ENCODE assay signal across 14 cellular contexts in the genomic region with DNA sequence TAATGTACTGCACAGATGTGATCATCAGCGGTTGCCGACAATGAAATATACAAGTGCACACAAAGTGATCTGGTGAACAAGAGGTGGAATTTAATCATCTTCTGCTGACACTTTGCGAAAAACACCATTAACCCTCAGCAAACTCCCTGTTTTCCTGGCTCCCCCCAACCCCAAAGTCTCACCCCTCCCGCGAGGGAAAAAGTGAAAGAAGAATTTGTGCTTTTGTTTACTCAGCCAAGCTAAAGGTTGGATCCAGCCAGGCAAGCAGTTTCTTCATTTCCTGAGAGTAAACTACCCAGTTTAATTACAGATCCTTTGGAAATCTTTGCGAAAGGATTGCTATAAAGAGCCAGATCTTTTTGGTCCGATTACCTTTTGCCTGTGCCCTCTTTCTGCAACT. TPM values are rescaled to one million over a fixed set of nuclear protein-coding genes. Genes with fewer than 3 reads are reported as not detected.
DNase-seq lines count a peak whose midpoint lies in the region; ATAC-seq and TF ChIP-seq lines count a peak whose summit lies in the region.
"Had no signal": no experiment of that assay in that cellular context is flagged by ENCODE, and none has a peak within 500 bp of the region (broad histone marks: within the 10 kb centered on the region; RNA-seq: fewer than 3 reads in every experiment).

No MANE protein-coding gene starts in this region.

- H4K91ac ChIP-seq in IMR-90 (ENCODE audit: insufficient read depth, low read depth, low read length) = no peak overlapping the region

- peak overlapping the region; percentile 88 for H3K4me2 ChIP-seq in IMR-90 (ENCODE audit: low read depth, low read length)

- in situ Hi-C loops in IMR-90 (cut with MboI; ENCODE audit: low sequenced_read_pairs) (no loop called here), brain microvascular endothelial cell (cut with HindIII; ENCODE audit: low pct_ligation_motif_present, low sequenced_read_pairs) (no loop called here)

- peaks cover 26% of the 10 kb centered on the region for H3K27me3 ChIP-seq in IMR-90 (ENCODE audit: control insufficient read depth, insufficient read depth, low read length)
- H3K27me3 ChIP-seq in endodermal cell (ENCODE audit: control insufficient read depth, insufficient read depth, low read length, poor library complexity, severe bottlenecking) = peaks cover 70% of the 10 kb centered on the region
- H3K27me3 ChIP-seq in ovary = no peaks in the 10 kb centered on the region
- peaks cover 20% of the 10 kb centered on the region for H3K27me3 ChIP-seq in brain microvascular endothelial cell (replicated peaks)

- H3K9ac ChIP-seq in IMR-90 (ENCODE audit: low read depth, low read length) = no peak overlapping the region
- no peak overlapping the region for H3K9ac ChIP-seq in endodermal cell (ENCODE audit: extremely low read depth, low read length, poor library complexity, severe bottlenecking)

- no peaks in the 10 kb centered on the region; the same call in 1 of the 2 replicates for H3K9me1 ChIP-seq in IMR-90 (ENCODE audit: insufficient read depth, low read length)

- intact Hi-C loops in IMR-90 (cut with micrococcal nuclease) = loop anchor here (5.0 kb wide), 2 partner anchors 242 to 627 kb away; no protein-coding TSS in a partner anchor
- intact Hi-C loops in ovary (cut with DNase I) = no loop called here

- H3K4me3 Mint-ChIP-seq in endodermal cell = peak overlapping the region; percentile 32
- H3K4me3 Mint-ChIP-seq: activated naive CD4-positive, alpha-beta T cell treated with anti-CD3 and anti-CD28 coated beads for 36 hours; mesothelial cell of epicardium had no signal

- TF ChIP-seq POLR2A in IMR-90 (IDR thresholded peaks at IDR 0.05; ENCODE audit: low read depth, low read length) (no peak), ovary (IDR thresholded peaks at IDR 0.05) (no peak)

- no peaks in the 10 kb centered on the region for H3K9me3 Mint-ChIP-seq in endodermal cell
- H3K9me3 Mint-ChIP-seq: activated naive CD4-positive, alpha-beta T cell treated with anti-CD3 and anti-CD28 coated beads for 36 hours; mesothelial cell of epicardium had no signal

- no peak overlapping the region for H2AK5ac ChIP-seq in IMR-90 (ENCODE audit: low read depth, low read length)

- H3K4me1 ChIP-seq in IMR-90 (ENCODE audit: control insufficient read depth, insufficient read depth, low read length) (peaks cover 2% of the 10 kb centered on the region; the same call in 1 of the 2 replicates), endodermal cell (ENCODE audit: control insufficient read depth, insufficient read depth, low read length) (peaks cover 5% of the 10 kb centered on the region), ovary (ENCODE audit: insufficient read depth) (no peaks in the 10 kb centered on the region)
- H3K4me1 ChIP-seq: Caco-2 had no signal

- no peak overlapping the region for H3K23ac ChIP-seq in IMR-90 (ENCODE audit: low read depth, low read length)

- H4K5ac ChIP-seq in IMR-90 (ENCODE audit: low read depth, low read length) = no peak overlapping the region

- ATAC-seq in IMR-90 (ENCODE audit: low read depth) (no peak), GM18517 (IDR thresholded peaks at IDR 0.05; ENCODE audit: unreplicated experiment) (no peak)
- ATAC-seq: HCT116 had no signal

- CTCF ChIA-PET in IMR-90 (lab: Yijun Ruan, JAX) = no interaction called here

- H3K27ac ChIP-seq in IMR-90 (ENCODE audit: insufficient read depth, low read length) = no peak overlapping the region
- no peak overlapping the region for H3K27ac ChIP-seq in endodermal cell (ENCODE audit: low read depth, low read length)
- no peak overlapping the region for H3K27ac ChIP-seq in ovary
- H3K27ac ChIP-seq in brain microvascular endothelial cell = no peak overlapping the region
- H3K27ac ChIP-seq: epithelial cell of prostate had no signal

- H2BK5ac ChIP-seq in IMR-90 (ENCODE audit: low read depth, low read length, poor library complexity, severe bottlenecking) = no peak overlapping the region

- H3K4me3 ChIP-seq in IMR-90 (ENCODE audit: insufficient read depth, low read depth, low read length) (peak overlapping the region; percentile 37), endodermal cell (ENCODE audit: low read length) (no peak overlapping the region), ovary (peak overlapping the region; percentile 23), brain microvascular endothelial cell (ENCODE audit: low read depth, low read length) (no peak overlapping the region)

- H4K20me1 ChIP-seq in IMR-90 (ENCODE audit: insufficient read depth, low read length) = no peaks in the 10 kb centered on the region

- no peaks in the 10 kb centered on the region for H3K36me3 ChIP-seq in IMR-90 (ENCODE audit: control insufficient read depth, insufficient read depth, low read length)
- no peaks in the 10 kb centered on the region for H3K36me3 ChIP-seq in endodermal cell (ENCODE audit: control insufficient read depth, insufficient read depth, low read length)
- H3K36me3 ChIP-seq in ovary = no peaks in the 10 kb centered on the region
- H3K36me3 ChIP-seq in brain microvascular endothelial cell (replicated peaks) = no peaks in the 10 kb centered on the region

- H3K27ac Mint-ChIP-seq in endodermal cell = no peak overlapping the region
- H3K27ac Mint-ChIP-seq: activated naive CD4-positive, alpha-beta T cell treated with anti-CD3 and anti-CD28 coated beads for 36 hours; mesothelial cell of epicardium had no signal

- H3K14ac ChIP-seq in IMR-90 (replicated peaks; ENCODE audit: low read depth, low read length) = no peak overlapping the region

- H3K27me3 Mint-ChIP-seq in endodermal cell (ENCODE audit: insufficient read depth) = peaks cover 72% of the 10 kb centered on the region

- DNase-seq in COR-L47 (lab: John Stamatoyannopoulos, UW) (peak; percentile 37), IMR-90 (no peak), endodermal cell (no peak), ovary (no peak), brain microvascular endothelial cell (no peak), NCI-H510A (lab: John Stamatoyannopoulos, UW) (no peak), globus pallidus (ENCODE audit: low spot score) (no peak)
- DNase-seq: activated naive CD4-positive, alpha-beta T cell treated with anti-CD3 and anti-CD28 coated beads for 36 hours; Caco-2; NCI-H774 had no signal

- no peak overlapping the region for H2BK120ac ChIP-seq in IMR-90 (ENCODE audit: low read depth, low read length)

- peaks cover 69% of the 10 kb centered on the region for H3K4me1 Mint-ChIP-seq in endodermal cell

- no peak overlapping the region for H3K4ac ChIP-seq in IMR-90 (ENCODE audit: low read depth, low read length)

- dilution Hi-C loops in IMR-90 (cut with HindIII; ENCODE audit: low sequenced_read_pairs, unreplicated experiment) = no loop called here

- H2AK9ac ChIP-seq in IMR-90 (replicated peaks; ENCODE audit: low read depth, low read length, poor library complexity) = no peak overlapping the region

- POLR2A ChIA-PET in IMR-90 (lab: Charles Lee; ENCODE audit: unreplicated experiment) = no interaction called here

- no peaks in the 10 kb centered on the region for H3K9me3 ChIP-seq in IMR-90 (ENCODE audit: control insufficient read depth, insufficient read depth, low read length)
- no peaks in the 10 kb centered on the region for H3K9me3 ChIP-seq in endodermal cell (ENCODE audit: control insufficient read depth, low read length)
- H3K9me3 ChIP-seq in ovary = no peaks in the 10 kb centered on the region
- H3K9me3 ChIP-seq: Caco-2 had no signal

- no peak for TF ChIP-seq RAD21 in IMR-90 (IDR thresholded peaks at IDR 0.05; ENCODE audit: low read length)

- no peak overlapping the region for H3K56ac ChIP-seq in IMR-90 (ENCODE audit: extremely low read depth, insufficient read depth, low read length)

- H3K79me1 ChIP-seq in IMR-90 (ENCODE audit: low read depth in 1 of 2, low read length in 2 of 2) = no peaks in the 10 kb centered on the region

- WGBS in IMR-90 (ENCODE audit: extremely low coverage in 2 of 2, insufficient read length in 1 of 2), 2 experiments = no CpG with 5 or more reads among the region's 7 CpGs
- 43 to 57% methylated on average over 6 to 7 of the region's 7 CpGs for WGBS in endodermal cell (ENCODE audit: insufficient coverage in 1 of 2, insufficient read length in 1 of 2), 2 experiments
- 43 to 47% (median 46%) methylated on average over 7 of the region's 7 CpGs for WGBS in ovary, 3 donors

- H3K18ac ChIP-seq in IMR-90 (ENCODE audit: low read depth, low read length) = no peak overlapping the region

- no peak for TF ChIP-seq EP300 in ovary (IDR thresholded peaks at IDR 0.05)

- H3K36me3 Mint-ChIP-seq in endodermal cell (ENCODE audit: low read depth) = no peaks in the 10 kb centered on the region
- H3K36me3 Mint-ChIP-seq: mesothelial cell of epicardium had no signal

- TF ChIP-seq CTCF in IMR-90 (conservative IDR thresholded peaks at IDR 0.05; ENCODE audit: low read depth, low read length) (no peak), endodermal cell (conservative IDR thresholded peaks at IDR 0.05) (no peak), ovary (IDR thresholded peaks at IDR 0.05) (no peak), brain microvascular endothelial cell (IDR thresholded peaks at IDR 0.05; ENCODE audit: low read depth, low read length, missing control alignments) (no peak)

- H4K8ac ChIP-seq in IMR-90 (ENCODE audit: low read depth in 2 of 2, low read length in 2 of 2) = no peak overlapping the region

- H2BK20ac ChIP-seq in IMR-90 (ENCODE audit: low read depth, low read length) = no peak overlapping the region

- H2AFZ ChIP-seq in IMR-90 (replicated peaks; ENCODE audit: low read length, poor library complexity) = peak overlapping the region; percentile 67

- BruUV-seq in IMR-90 (replicated peaks; lab: Mats Ljungman, UMichigan) = no TSS peak

- no peak overlapping the region for H2BK15ac ChIP-seq in IMR-90 (ENCODE audit: low read depth, low read length)

TF ChIP-seq in IMR-90, 13 proteins besides CTCF, POLR2A, EP300 and RAD21:
- no peak for TF ChIP-seq MAFK (IDR thresholded peaks at IDR 0.05; ENCODE audit: low read depth, low read length)
- no peak for TF ChIP-seq FOS (IDR thresholded peaks at IDR 0.05; ENCODE audit: low read depth, low read length)
- TF ChIP-seq NFE2L2 (IDR thresholded peaks at IDR 0.05; ENCODE audit: low read depth, low read length) = no peak
- no peak for TF ChIP-seq CHD1 (IDR thresholded peaks at IDR 0.05; ENCODE audit: low read depth, low read length)
- TF ChIP-seq RFX5 (IDR thresholded peaks at IDR 0.05; ENCODE audit: low read depth, low read length) = no peak
- TF ChIP-seq CEBPB (IDR thresholded peaks at IDR 0.05; ENCODE audit: low read depth, low read length) = no peak

RNA-seq across cellular contexts. Expression of a gene that starts 3.2 kb away (rescaled TPM):
- total RNA-seq in IMR-90 (2012; rRNA removed) (0.54 and 1.7 TPM in 2 replicates), endodermal cell (1 to 10 TPM in 1 of 2 donors, under 1 TPM in 1; 0.77 to 3.2 TPM), ovary (1 to 10 TPM; 1.3 to 7.9 (median 5.0) TPM)
- polyA plus RNA-seq in IMR-90 (2012; rRNA removed) (0.49 and 0.84 TPM in 2 replicates), ovary (10 to 100 TPM in 1 of 2 donors, under 1 TPM in 1; 0.97 to 11.7 TPM)
- polyA plus RNA-seq in IMR-90 (2012; cell fraction: cytosol; rRNA removed) = 0.18 and 3.0 TPM in 2 replicates
- polyA plus RNA-seq in IMR-90 (2012; cell fraction: nucleus; rRNA removed; ENCODE audit: low replicate concordance) = 0.32 and 0.63 TPM in 2 replicates
- polyA plus RNA-seq in endodermal cell (2013, experiment 1 of 2) = 20.4 TPM
- polyA plus RNA-seq in endodermal cell (2013, experiment 2 of 2) = 19.0 TPM
- total RNA-seq: activated naive CD4-positive, alpha-beta T cell treated with anti-CD3 and anti-CD28 coated beads for 36 hours; Caco-2 had no signal

Comparison
In these comparisons a context has a peak if more than half of its experiments do, and no peak if none do; other contexts are left out.
1. H3K4me3 ChIP-seq: peak in IMR-90 (single experiment) and ovary (single experiment); none in endodermal cell (single experiment) and brain microvascular endothelial cell (single experiment).